26 cellular contexts compared by ENCODE assay signal in the genomic region with DNA sequence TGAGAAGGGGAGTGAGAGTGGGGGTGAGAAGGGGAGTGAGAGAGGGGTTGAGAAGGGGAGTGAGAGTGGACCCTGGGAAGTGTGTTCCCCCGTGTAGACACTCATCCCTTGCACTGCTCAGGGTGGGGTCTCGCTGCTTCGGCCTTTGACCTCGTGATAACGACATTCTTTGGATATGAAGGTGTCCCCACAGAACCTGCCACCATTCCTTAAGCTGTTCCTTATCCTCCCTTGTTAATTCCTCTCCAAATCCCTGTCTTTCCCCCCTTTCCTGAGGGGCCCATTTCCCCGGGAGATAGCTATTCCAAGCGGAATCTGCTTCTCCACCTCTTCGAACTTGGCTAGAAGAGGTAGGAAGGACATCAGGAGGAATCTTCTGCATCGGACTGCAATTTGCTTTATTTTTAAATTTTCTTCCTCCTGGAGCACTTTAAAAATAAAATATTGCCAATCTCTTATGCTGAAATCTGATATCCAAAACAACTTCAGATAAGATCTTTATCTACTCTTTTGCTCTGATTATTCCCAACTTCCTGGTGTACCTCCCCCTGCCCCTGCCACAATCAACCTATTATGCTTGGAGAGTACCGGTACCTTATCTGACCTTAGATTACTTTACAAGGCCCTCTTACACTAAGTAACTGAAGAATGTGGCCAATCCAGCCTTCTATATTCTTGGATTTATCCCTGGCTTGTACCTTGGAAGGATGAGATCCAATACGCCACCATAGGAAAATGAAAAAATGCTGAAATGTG. TPM values are rescaled to one million over a fixed set of nuclear protein-coding genes. Genes with fewer than 3 reads are reported as not detected.
"Had no signal": no experiment of that assay in that cellular context is flagged by ENCODE, and none has a peak within 500 bp of the region (broad histone marks: within the 10 kb centered on the region; RNA-seq: fewer than 3 reads in every experiment).

No MANE protein-coding gene starts in this region.

- H3K4me1 ChIP-seq: adrenal gland, breast epithelium, esophagus muscularis mucosa, heart right ventricle, left ventricle myocardium inferior, right atrium auricular region, thyroid gland had no signal

- FAIRE-seq: astrocyte, urothelium cell line had no signal

- H3K4me3 ChIP-seq: adrenal gland, breast epithelium, esophagus muscularis mucosa, heart right ventricle, left ventricle myocardium inferior, right atrium auricular region, thyroid gland had no signal

- H3K27ac ChIP-seq: adrenal gland, breast epithelium, esophagus muscularis mucosa, heart right ventricle, left ventricle myocardium inferior, right atrium auricular region, thyroid gland, WERI-Rb-1 had no signal

- H3K9me3 ChIP-seq: adrenal gland, thyroid gland had no signal

- DNase-seq: activated CD4-positive, alpha-beta T cell treated with anti-CD3 and anti-CD28 coated beads for 1 hour; activated CD4-positive, alpha-beta T cell treated with anti-CD3 and anti-CD28 coated beads, Interleukin-2, amount 50 U/mL, for 4 hours; activated gamma-delta T cell treated with Interleukin-2 at 50 U/mL for 16 hours; effector CD4-positive, alpha-beta T cell; heart right ventricle; left ventricle myocardium inferior; mammary epithelial cell; stimulated activated CD4-positive, alpha-beta T cell treated with anti-CD3 and anti-CD28 coated beads, Interleukin-12 subunit alpha, Interleukin-12 subunit beta, amount 100 ng/mL, for 4 hours; stimulated activated CD4-positive, alpha-beta T cell treated with anti-CD3 and anti-CD28 coated beads, Interleukin-1b, Interleukin-23, amount 100 ng/mL, for 48 hours; stimulated activated naive CD4-positive, alpha-beta T cell treated with Interleukin-2 at 50 U/mL for 16 hours; thyroid gland; WERI-Rb-1 had no signal

- ATAC-seq: activated naive CD4-positive, alpha-beta T cell treated with anti-CD3 and anti-CD28 coated beads, Interleukin-2, amount 50 U/mL, for 72 hours; heart right ventricle had no signal

RNA-seq across cellular contexts. Expression of a gene that starts 15.6 kb away (rescaled TPM):
- total RNA-seq: activated CD8-positive, alpha-beta memory T cell treated with anti-CD3 and anti-CD28 coated beads for 36 hours; activated naive CD4-positive, alpha-beta T cell treated with anti-CD3 and anti-CD28 coated beads, Interleukin-2, amount 50 U/mL, for 72 hours; activated T-helper 1 cell treated with anti-CD3 and anti-CD28 coated beads, Interleukin-12 subunit alpha, Interleukin-12 subunit beta, Interleukin-2, Interleukin-4 antibody, amounts not matched to agents 30 ng/mL and 10 ng/mL and 1 ng/mL, durations not matched to agents 14 hours and 24 hours and 36 hours; adrenal gland; astrocyte; breast epithelium; esophagus muscularis mucosa; heart right ventricle; kidney epithelial cell; left ventricle myocardium inferior; mammary epithelial cell; neural crest cell; omental fat pad; posterior vena cava; right atrium auricular region; subcutaneous adipose tissue; thyroid gland had no signal
- polyA plus RNA-seq: adrenal gland, heart right ventricle, mammary epithelial cell had no signal

RNA-seq across cellular contexts. Expression of a gene that starts 45.4 kb away (rescaled TPM):
- total RNA-seq: activated CD8-positive, alpha-beta memory T cell treated with anti-CD3 and anti-CD28 coated beads for 36 hours; activated naive CD4-positive, alpha-beta T cell treated with anti-CD3 and anti-CD28 coated beads, Interleukin-2, amount 50 U/mL, for 72 hours; activated T-helper 1 cell treated with anti-CD3 and anti-CD28 coated beads, Interleukin-12 subunit alpha, Interleukin-12 subunit beta, Interleukin-2, Interleukin-4 antibody, amounts not matched to agents 30 ng/mL and 10 ng/mL and 1 ng/mL, durations not matched to agents 14 hours and 24 hours and 36 hours; breast epithelium; heart right ventricle; left ventricle myocardium inferior; neural crest cell; omental fat pad; posterior vena cava; right atrium auricular region; subcutaneous adipose tissue; thyroid gland had no signal
